ENCODE assay signal across 10 cellular contexts in genomic region chrX:50941638-50942037, GRCh38. TPM values are rescaled to one million over a fixed set of nuclear protein-coding genes. Genes with fewer than 3 reads are reported as not detected.
DNase-seq lines count a peak whose midpoint lies in the region; ATAC-seq and TF ChIP-seq lines count a peak whose summit lies in the region.
"Had no signal": no experiment of that assay in that cellular context is flagged by ENCODE, and none has a peak within 500 bp of the region (broad histone marks: within the 10 kb centered on the region; RNA-seq: fewer than 3 reads in every experiment).

No MANE protein-coding gene starts in this region.

- H3K27me3 ChIP-seq in A673 (replicated peaks; ENCODE audit: insufficient read depth, low read depth, low read length, poor library complexity) = no peaks in the 10 kb centered on the region
- H3K27me3 ChIP-seq: SJSA1 had no signal

- CTCF ChIA-PET in A673 (lab: Charles Lee) = no interaction called here

- peak; percentile 59 for TF ChIP-seq CTCF in A673 (conservative IDR thresholded peaks at IDR 0.05; ENCODE audit: low read depth, low read length)
- peak; percentile 38; the same call in 1 of the 2 replicates for TF ChIP-seq CTCF in GM12874 (IDR thresholded peaks at IDR 0.05; ENCODE audit: insufficient read depth, low read depth, low read length)

- DNase-seq in A673 (ENCODE audit: low spot score) (peak; percentile 15), SW480 (ENCODE audit: low spot score) (peak; percentile 1), globus pallidus (ENCODE audit: low spot score) (peak; percentile 0), NCI-H2029 (lab: John Stamatoyannopoulos, UW) (no peak), cerebellar nuclear complex (lab: John Stamatoyannopoulos, UW) (no peak)
- DNase-seq: activated effector memory CD4-positive, alpha-beta T cell treated with anti-CD3 and anti-CD28 coated beads, Interleukin-2, amount 50 U/mL, for 16 hours had no signal

- H3K4me3 ChIP-seq in A673 (ENCODE audit: low read depth, low read length, poor library complexity, severe bottlenecking) = no peak overlapping the region
- H3K4me3 ChIP-seq: SJSA1 had no signal

- POLR2A ChIA-PET in A673 (lab: Charles Lee; ENCODE audit: low non-redundant PET) = no interaction called here

- H3K27ac ChIP-seq in A673 (ENCODE audit: low read depth, low read length, poor library complexity, severe bottlenecking) = no peak overlapping the region
- H3K27ac ChIP-seq: SJSA1 had no signal

- no TSS peak for BruUV-seq in A673 (replicated peaks; lab: Mats Ljungman, UMichigan)

- no peaks in the 10 kb centered on the region for H3K4me1 ChIP-seq in A673 (ENCODE audit: insufficient read depth, low read length, poor library complexity, severe bottlenecking)
- H3K4me1 ChIP-seq: SJSA1 had no signal

- ATAC-seq in GM21381 (IDR thresholded peaks at IDR 0.05; ENCODE audit: unreplicated experiment) (no peak), GM18867 (IDR thresholded peaks at IDR 0.05; ENCODE audit: unreplicated experiment) (no peak)

- intact Hi-C loops in A673 (cut with micrococcal nuclease; ENCODE audit: unreplicated experiment) = no loop called here

- no peaks in the 10 kb centered on the region for H3K9me3 ChIP-seq in A673 (ENCODE audit: low read depth, low read length, poor library complexity, severe bottlenecking)
- H3K9me3 ChIP-seq: SJSA1 had no signal

- H3K36me3 ChIP-seq in A673 (ENCODE audit: insufficient read depth, low read length, poor library complexity, severe bottlenecking) = no peaks in the 10 kb centered on the region
- H3K36me3 ChIP-seq: SJSA1 had no signal

RNA-seq across cellular contexts. Expression of gene BMP15, which starts 31.1 kb away (rescaled TPM):
- total RNA-seq in A673 (2021) = 0.26 TPM in 1 of 2 replicates, not detected in the other
- total RNA-seq: SJSA1 had no signal

Comparison
In these comparisons a context has a peak if more than half of its experiments do, and no peak if none do; other contexts are left out.
1. DNase-seq: peak in A673 (single experiment), SW480 (single experiment) and globus pallidus (single experiment); none in NCI-H2029 (single experiment) and cerebellar nuclear complex (0 of 2).